ENCODE assay signal across 8 cellular contexts in the genomic region with DNA sequence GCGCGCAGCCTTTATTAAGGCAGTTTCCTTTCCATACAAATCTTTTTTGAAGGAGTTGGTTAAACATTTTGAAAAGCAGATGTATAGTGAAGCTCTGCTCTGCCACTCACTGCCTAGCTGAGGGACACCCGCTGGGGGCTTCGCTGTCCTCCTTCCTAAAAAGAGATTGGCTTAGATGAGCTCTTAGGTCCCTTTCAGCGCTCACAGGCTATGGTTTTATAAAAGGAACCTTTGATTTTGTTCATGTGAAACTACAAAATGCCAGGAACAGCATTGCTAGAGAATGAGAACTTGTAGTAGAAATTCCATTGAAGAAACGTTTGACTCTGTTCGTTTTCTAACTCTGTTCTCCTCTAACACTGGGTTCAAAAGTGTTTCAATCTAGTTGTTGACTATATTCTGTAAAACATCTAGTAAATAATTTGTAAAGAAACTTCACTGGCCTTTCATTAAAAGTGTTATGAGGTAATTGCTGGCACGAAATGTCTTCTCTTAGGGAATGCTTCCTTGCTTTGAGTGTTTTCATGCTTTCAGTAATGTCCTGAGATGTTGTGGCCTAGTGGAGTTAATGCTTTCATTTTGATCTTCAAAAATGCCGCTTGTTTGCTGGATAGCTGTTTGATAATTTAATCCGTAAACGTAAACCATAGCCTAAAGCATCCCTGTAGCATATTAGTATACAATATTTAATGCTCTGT. TPM values are rescaled to one million over a fixed set of nuclear protein-coding genes. Genes with fewer than 3 reads are reported as not detected.
A peak's percentile ranks its signal among the peaks of the same experiment; 100 is the strongest.
DNase-seq lines count a peak whose midpoint lies in the region; ATAC-seq and TF ChIP-seq lines count a peak whose summit lies in the region.

No MANE protein-coding gene starts in this region.

- peak overlapping the region; percentile 89 to 99 (median 97) for H3K9ac ChIP-seq in BLaER1 treated with 17β-estradiol and CSF1 and Interleukin-3, amounts not matched to agents 10 nM and 100 nM
- H3K9ac ChIP-seq in KMS-11 = peak overlapping the region; percentile 74; the same call in 1 of the 2 replicates

- H3K4me1 ChIP-seq in BLaER1 treated with 17β-estradiol and CSF1 and Interleukin-3, amounts not matched to agents 10 nM and 100 nM = peaks cover 25 to 67% (median 46%) of the 10 kb centered on the region in 10 experiments
- peaks cover 51% of the 10 kb centered on the region for H3K4me1 ChIP-seq in KMS-11 (ENCODE audit: low read depth, poor library complexity, severe bottlenecking)
- peaks cover 65% of the 10 kb centered on the region for H3K4me1 ChIP-seq in mononuclear cell (ENCODE audit: insufficient read depth, low read length)

- peaks cover 0 to 8% (median 0%) of the 10 kb centered on the region in 11 experiments; a peak in 2 of 22 replicates for H3K36me3 ChIP-seq in BLaER1 treated with 17β-estradiol and CSF1 and Interleukin-3, amounts not matched to agents 10 nM and 100 nM
- H3K36me3 ChIP-seq in KMS-11 (ENCODE audit: insufficient read depth) = no peaks in the 10 kb centered on the region

- TF ChIP-seq CTCF in KMS-11 (conservative IDR thresholded peaks at IDR 0.05; ENCODE audit: low read depth, low read length) = no peak

- DNase-seq in cerebellum (ENCODE audit: low spot score) (peak; percentile 31), NCI-H1417 treated with DMSO at 0.1 percent for 48 hours (lab: John Stamatoyannopoulos, UW) (no peak), NCI-H510A (lab: John Stamatoyannopoulos, UW) (no peak)

- H3K27me3 ChIP-seq in BLaER1 treated with 17β-estradiol and CSF1 and Interleukin-3, amounts not matched to agents 10 nM and 100 nM = no peaks in the 10 kb centered on the region
- H3K27me3 ChIP-seq in KMS-11 (ENCODE audit: insufficient read depth, low read depth) (no peaks in the 10 kb centered on the region), mononuclear cell (ENCODE audit: insufficient read depth, low read length) (no peaks in the 10 kb centered on the region)

- no peaks in the 10 kb centered on the region; a peak in 1 of 22 replicates for H3K9me3 ChIP-seq in BLaER1 treated with 17β-estradiol and CSF1 and Interleukin-3, amounts not matched to agents 10 nM and 100 nM (replicated peaks in 1 of 11)
- no peaks in the 10 kb centered on the region for H3K9me3 ChIP-seq in mononuclear cell (ENCODE audit: low read depth, low read length)

- peak overlapping the region; percentile 73 to 98 (median 89) for H3K4me2 ChIP-seq in BLaER1 treated with 17β-estradiol and CSF1 and Interleukin-3, amounts not matched to agents 10 nM and 100 nM
- H3K4me2 ChIP-seq in KMS-11 = peak overlapping the region; percentile 86

- ATAC-seq in HG03469 (IDR thresholded peaks at IDR 0.05; ENCODE audit: unreplicated experiment) (no peak), HG02588 (IDR thresholded peaks at IDR 0.05; ENCODE audit: unreplicated experiment) (no peak)

- peaks cover 64% of the 10 kb centered on the region for H3K79me2 ChIP-seq in KMS-11 (ENCODE audit: insufficient read depth, low read depth)

- H2AFZ ChIP-seq in KMS-11 (ENCODE audit: low read depth) = no peak overlapping the region

- H3K27ac ChIP-seq in BLaER1 treated with 17β-estradiol and CSF1 and Interleukin-3, amounts not matched to agents 10 nM and 100 nM = peak overlapping the region; percentile 85 to 98 (median 95)
- peak overlapping the region; percentile 84; the same call in 1 of the 2 replicates for H3K27ac ChIP-seq in KMS-11

- peak overlapping the region; percentile 78 to 99 (median 94) for H3K4me3 ChIP-seq in BLaER1 treated with 17β-estradiol and CSF1 and Interleukin-3, amounts not matched to agents 10 nM and 100 nM
- no peak overlapping the region for H3K4me3 ChIP-seq in KMS-11 (IDR thresholded peaks at IDR 0.05; ENCODE audit: insufficient read depth, low read depth, low read length)
- peak overlapping the region; percentile 97 for H3K4me3 ChIP-seq in mononuclear cell (ENCODE audit: low read length)

- H4K20me1 ChIP-seq in BLaER1 treated with 17β-estradiol and CSF1 and Interleukin-3, amounts not matched to agents 10 nM and 100 nM = peaks cover 55 to 63% (median 63%) of the 10 kb centered on the region in 11 experiments
- H4K20me1 ChIP-seq in KMS-11 (ENCODE audit: insufficient read depth) = peaks cover 34% of the 10 kb centered on the region

RNA-seq across cellular contexts. Expression of a gene that starts 1.6 kb away (rescaled TPM):
- 153 TPM for total RNA-seq in cerebellum
- total RNA-seq in mononuclear cell = 96.6 TPM

RNA-seq across cellular contexts. Expression of a gene that starts 52.7 kb away (rescaled TPM):
- total RNA-seq in cerebellum (129 TPM), mononuclear cell (509 TPM)
